Comparison of ENCODE assay signal across 1 cellular context in genomic region chr17:8121531-8122390, GRCh38.
TF ChIP-seq lines count a peak whose summit lies in the region.

No MANE protein-coding gene starts in this region.

TF ChIP-seq in A549, 52 proteins besides CTCF, POLR2A, EP300 and RAD21 (continued from another document):
- TF ChIP-seq CBX2 (IDR thresholded peaks at IDR 0.05; ENCODE audit: borderline replicate concordance, low read depth) (no peak), BHLHE40 (IDR thresholded peaks at IDR 0.05; ENCODE audit: low read depth, low read length) (no peak), NFE2L2 (conservative IDR thresholded peaks at IDR 0.05; ENCODE audit: low read length) (no peak), ESRRA (IDR thresholded peaks at IDR 0.05; ENCODE audit: borderline replicate concordance, low read length) (no peak), CBX8 (IDR thresholded peaks at IDR 0.05) (no peak), HOXB5 (CRISPR knock-in tag; IDR thresholded peaks at IDR 0.05) (no peak), HES2 (IDR thresholded peaks at IDR 0.05) (no peak), RFX5 (IDR thresholded peaks at IDR 0.05) (no peak), JUN (IDR thresholded peaks at IDR 0.05) (no peak; a peak in 1 of 5 replicates), MYC (IDR thresholded peaks at IDR 0.05; ENCODE audit: borderline replicate concordance, low read length) (0 out of 2 replicates have a peak, but pooled peaks have one; percentile 50), ATOH8 (CRISPR knock-in tag; IDR thresholded peaks at IDR 0.05; ENCODE audit: low read depth) (no peak), MAZ (IDR thresholded peaks at IDR 0.05; ENCODE audit: borderline replicate concordance, low read depth, low read length) (no peak), ZC3H11A (IDR thresholded peaks at IDR 0.05) (no peak), POLR2AphosphoS2 (conservative IDR thresholded peaks at IDR 0.05; ENCODE audit: low read length) (no peak), ZSCAN20 (CRISPR knock-in tag; IDR thresholded peaks at IDR 0.05) (no peak), PBX3 (IDR thresholded peaks at IDR 0.05) (0 out of 2 replicates have a peak, but pooled peaks have one; percentile 35), KDM1A (IDR thresholded peaks at IDR 0.05; ENCODE audit: low read depth) (no peak), HMGXB4 (CRISPR knock-in tag; IDR thresholded peaks at IDR 0.05; ENCODE audit: borderline replicate concordance) (peak; percentile 95), ELK1 (IDR thresholded peaks at IDR 0.05; ENCODE audit: low read depth, low read length) (no peak), ZFP36 (IDR thresholded peaks at IDR 0.05; ENCODE audit: borderline replicate concordance, partially characterized antibody) (no peak), HEYL (CRISPR knock-in tag; IDR thresholded peaks at IDR 0.05) (no peak), BCL3 (IDR thresholded peaks at IDR 0.05) (0 out of 3 replicates have a peak, but pooled peaks have one; percentile 20), PHF8 (IDR thresholded peaks at IDR 0.05; ENCODE audit: borderline replicate concordance, low read depth) (peak; percentile 50; the same call in 1 of the 2 replicates), NPAS2 (CRISPR knock-in tag; IDR thresholded peaks at IDR 0.05; ENCODE audit: borderline replicate concordance) (no peak), ZNF302 (CRISPR knock-in tag; IDR thresholded peaks at IDR 0.05) (no peak), FOSL2 (IDR thresholded peaks at IDR 0.05) (no peak), FOSL2 (CRISPR knock-in tag; IDR thresholded peaks at IDR 0.05) (no peak; the same call in 1 of the 2 replicates), SMC3 (IDR thresholded peaks at IDR 0.05) (peak; percentile 81), E2F6 (IDR thresholded peaks at IDR 0.05; ENCODE audit: borderline replicate concordance, low read depth) (peak; percentile 77), EHF (CRISPR knock-in tag; IDR thresholded peaks at IDR 0.05) (no peak), FOXS1 (CRISPR knock-in tag; IDR thresholded peaks at IDR 0.05) (no peak), HOXB13 (CRISPR knock-in tag; IDR thresholded peaks at IDR 0.05; ENCODE audit: low read depth) (no peak), NR3C1 (IDR thresholded peaks at IDR 0.05) (no peak), JUNB (IDR thresholded peaks at IDR 0.05) (no peak), RNF2 (IDR thresholded peaks at IDR 0.05; ENCODE audit: borderline replicate concordance, low read depth) (0 out of 2 replicates have a peak, but pooled peaks have one; percentile 34), KDM5A (IDR thresholded peaks at IDR 0.05) (peak; percentile 67), MAX (IDR thresholded peaks at IDR 0.05) (peak; percentile 71), HOXA7 (CRISPR knock-in tag; IDR thresholded peaks at IDR 0.05) (no peak)
